Comparison of ENCODE assay signal across 10 cellular contexts in genomic region chr2:32832821-32833220, GRCh38.
A peak's percentile ranks its signal among the peaks of the same experiment; 100 is the strongest.
DNase-seq lines count a peak whose midpoint lies in the region; ATAC-seq and FAIRE-seq lines count a peak whose summit lies in the region.
"Had no signal": no experiment of that assay in that cellular context is flagged by ENCODE, and none has a peak within 500 bp of the region (broad histone marks: within the 10 kb centered on the region; RNA-seq: fewer than 3 reads in every experiment).

No MANE protein-coding gene starts in this region.

- DNase-seq in HT1080 (ENCODE audit: low read depth), result peak; percentile 39
- peak; percentile 67 for DNase-seq in astrocyte of the hippocampus (ENCODE audit: low read depth, low spot score)
- peak; percentile 21 for DNase-seq in iPS-NIHi11 (ENCODE audit: low spot score)
- peak; percentile 36 for DNase-seq in urothelium cell line (ENCODE audit: low spot score)
- DNase-seq in activated CD4-positive, alpha-beta T cell treated with anti-CD3 and anti-CD28 coated beads for 48 hours, result no peak
- DNase-seq in HK-2 (ENCODE audit: unreplicated experiment), result no peak
- DNase-seq: activated T-cell treated with anti-CD3 and anti-CD28 coated beads, Interleukin-2, amount 50 U/mL, for 48 hours; COR-L47; small intestine had no signal

- FAIRE-seq in urothelium cell line (lab: Jason Lieb, UNC), result no peak
- FAIRE-seq: small intestine had no signal

- ATAC-seq in activated CD4-positive, CD25-positive, alpha-beta regulatory T cell treated with anti-CD3 and anti-CD28 coated beads, Interleukin-2, amount 50 U/mL, for 24 hours, result no peak

Comparison
In these comparisons a context has a peak if more than half of its experiments do, and no peak if none do; other contexts are left out.
1. DNase-seq: peak in HT1080 (single experiment), astrocyte of the hippocampus (single experiment), iPS-NIHi11 (single experiment) and urothelium cell line (single experiment); none in activated CD4-positive, alpha-beta T cell treated with anti-CD3 and anti-CD28 coated beads for 48 hours (single experiment) and HK-2 (single experiment).